In genomic region chr6:7919871-7920270, GRCh38 we compare ENCODE assay signal across 11 cellular contexts. TPM values are rescaled to one million over a fixed set of nuclear protein-coding genes. Genes with fewer than 3 reads are reported as not detected.
DNase-seq lines count a peak whose midpoint lies in the region; ATAC-seq and TF ChIP-seq lines count a peak whose summit lies in the region.
"Had no signal": no experiment of that assay in that cellular context is flagged by ENCODE, and none has a peak within 500 bp of the region (broad histone marks: within the 10 kb centered on the region; RNA-seq: fewer than 3 reads in every experiment).

No MANE protein-coding gene starts in this region.

- peak; percentile 25 for DNase-seq in A673 (ENCODE audit: low spot score)
- DNase-seq in HT1080 (ENCODE audit: low read depth) = peak; percentile 86
- peak; percentile 33 for DNase-seq in activated T-helper 9 cell treated with anti-CD3 and anti-CD28 coated beads, Interleukin-2, amount 50 U/mL, for 16 hours (ENCODE audit: low read depth)
- peak; percentile 86 for DNase-seq in left kidney (ENCODE audit: low read depth, low spot score)
- no peak for DNase-seq in foreskin melanocyte
- DNase-seq in NCI-H69 (lab: John Stamatoyannopoulos, UW) = no peak
- DNase-seq: central memory CD4-positive, alpha-beta T cell; NCI-H1105 had no signal

- H3K4me1 ChIP-seq in A673 (ENCODE audit: insufficient read depth, low read length, poor library complexity, severe bottlenecking) = no peaks in the 10 kb centered on the region

- CTCF ChIA-PET in A673 (lab: Charles Lee) = no interaction called here

- no TSS peak for BruUV-seq in A673 (replicated peaks; lab: Mats Ljungman, UMichigan)

- no peak for TF ChIP-seq CTCF in A673 (conservative IDR thresholded peaks at IDR 0.05; ENCODE audit: low read depth, low read length)

- no peak overlapping the region for H3K27ac ChIP-seq in A673 (ENCODE audit: low read depth, low read length, poor library complexity, severe bottlenecking)

- no peaks in the 10 kb centered on the region for H3K36me3 ChIP-seq in A673 (ENCODE audit: insufficient read depth, low read length, poor library complexity, severe bottlenecking)

- H3K9me3 ChIP-seq in A673 (ENCODE audit: low read depth, low read length, poor library complexity, severe bottlenecking) = no peaks in the 10 kb centered on the region

- intact Hi-C loops in A673 (cut with micrococcal nuclease; ENCODE audit: unreplicated experiment) = no loop called here

- no peak for ATAC-seq in HG03159 (IDR thresholded peaks at IDR 0.05; ENCODE audit: unreplicated experiment)
- no peak for ATAC-seq in HG02678 (IDR thresholded peaks at IDR 0.05; ENCODE audit: unreplicated experiment)
- ATAC-seq: natural killer cell treated with Interleukin-12 subunit alpha and Interleukin-12 subunit beta and Interleukin-15 and Interleukin-18, amount 100 ng/mL, for 72 hours had no signal

- no peak overlapping the region for H3K4me3 ChIP-seq in A673 (ENCODE audit: low read depth, low read length, poor library complexity, severe bottlenecking)

- POLR2A ChIA-PET in A673 (lab: Charles Lee; ENCODE audit: low non-redundant PET) = no interaction called here

- no peaks in the 10 kb centered on the region for H3K27me3 ChIP-seq in A673 (replicated peaks; ENCODE audit: insufficient read depth, low read depth, low read length, poor library complexity)

RNA-seq across cellular contexts. Expression of gene TXNDC5, which starts 9.3 kb away (rescaled TPM):
- total RNA-seq in A673 (2021) = 134 and 139 TPM in 2 replicates
- total RNA-seq in HT1080 (2014; rRNA removed; shearing (Covaris generic)) = 338 and 359 TPM in 2 replicates
- polyA plus RNA-seq in HT1080 (2015; cell fraction: cytosol; rRNA removed) = 407 and 445 TPM in 2 replicates
- 334 and 354 TPM in 2 replicates for polyA plus RNA-seq in HT1080 (2015; cell fraction: nucleus; rRNA removed)

Comparison
In these comparisons a context has a peak if more than half of its experiments do, and no peak if none do; other contexts are left out.
1. DNase-seq: peak in A673 (single experiment), HT1080 (single experiment), activated T-helper 9 cell treated with anti-CD3 and anti-CD28 coated beads, Interleukin-2, amount 50 U/mL, for 16 hours (single experiment) and left kidney (single experiment); none in foreskin melanocyte (single experiment) and NCI-H69 (single experiment).